8 cellular contexts compared by ENCODE assay signal in the genomic region with DNA sequence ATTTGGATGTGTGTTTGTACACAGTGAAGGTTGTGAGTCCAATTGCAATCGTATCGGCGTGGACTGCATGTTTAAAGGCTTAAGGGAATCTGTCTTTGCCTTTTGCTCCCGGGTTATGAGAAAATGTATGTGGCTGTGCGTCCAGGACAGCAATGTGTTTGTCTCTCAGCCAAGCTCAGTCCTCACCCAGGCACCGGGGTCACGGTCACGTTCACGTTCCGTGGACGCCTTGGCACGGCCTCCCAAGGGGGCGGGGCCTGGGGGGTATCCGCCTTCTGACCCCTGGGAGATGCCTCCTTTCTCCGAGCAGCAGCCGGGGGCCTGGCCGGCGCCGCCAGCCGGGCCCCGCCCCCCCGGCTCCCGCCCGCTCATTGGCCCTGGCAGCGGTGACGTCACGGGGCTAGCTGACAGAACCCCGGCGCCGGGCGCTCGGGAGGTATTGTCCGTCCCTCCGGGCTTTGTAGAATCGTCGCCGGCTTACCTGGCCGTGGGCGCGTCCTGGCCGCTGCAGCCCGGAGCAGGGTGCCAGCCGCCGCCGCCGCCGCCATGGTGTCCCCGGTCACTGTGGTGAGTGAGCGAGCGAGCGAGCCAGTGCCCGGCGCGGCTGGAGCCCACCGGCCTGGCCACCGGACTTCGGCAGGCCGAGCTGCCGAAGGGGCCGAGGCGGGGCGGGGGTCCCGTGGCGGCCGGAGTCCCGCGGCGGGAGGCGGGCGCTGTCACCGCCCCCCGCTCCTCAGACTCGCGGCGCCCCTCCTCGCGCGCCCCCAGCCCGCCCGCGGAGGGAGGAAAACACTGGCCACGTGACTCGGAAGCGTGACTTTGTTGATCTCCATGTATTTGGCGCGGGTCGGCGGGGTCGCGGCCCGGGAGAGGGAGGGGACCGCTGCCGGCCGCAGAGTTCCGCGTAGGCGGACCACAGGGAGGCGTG. TPM values are rescaled to one million over a fixed set of nuclear protein-coding genes. Genes with fewer than 3 reads are reported as not detected.
DNase-seq lines count a peak whose midpoint lies in the region; ATAC-seq and TF ChIP-seq lines count a peak whose summit lies in the region.

A gene with protein sequence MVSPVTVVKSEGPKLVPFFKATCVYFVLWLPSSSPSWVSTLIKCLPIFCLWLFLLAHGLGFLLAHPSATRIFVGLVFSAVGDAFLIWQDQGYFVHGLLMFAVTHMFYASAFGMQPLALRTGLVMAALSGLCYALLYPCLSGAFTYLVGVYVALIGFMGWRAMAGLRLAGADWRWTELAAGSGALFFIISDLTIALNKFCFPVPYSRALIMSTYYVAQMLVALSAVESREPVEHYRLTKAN (plus strand): TSS at position 439 of the 928 bp plus-strand sequence. CDS start 108 bp downstream, at position 547.

- H3K27me3 ChIP-seq in liver (ENCODE audit: control insufficient read depth in 4 of 4, insufficient read depth in 4 of 4, low read length in 3 of 4): no peaks in the 10 kb centered on the region

- ATAC-seq in GM19324 (IDR thresholded peaks at IDR 0.05; ENCODE audit: low FRiP score, unreplicated experiment) (peak; percentile 92), HG03457 (IDR thresholded peaks at IDR 0.05; ENCODE audit: unreplicated experiment) (peak; percentile 80)

- no peak for TF ChIP-seq RAD21 in liver (IDR thresholded peaks at IDR 0.05)

- H3K36me3 ChIP-seq in liver (ENCODE audit: control insufficient read depth in 4 of 4, insufficient read depth in 3 of 4, low read depth in 1 of 4, low read length in 3 of 4): peaks cover 0 to 4% (median 0%) of the 10 kb centered on the region in 4 donors

- no peak for TF ChIP-seq CTCF in liver (IDR thresholded peaks at IDR 0.05; ENCODE audit: low read depth, low read length, missing input control)

- DNase-seq in Ammon's horn (ENCODE audit: low spot score) (peak; percentile 89), NCI-H69 (lab: John Stamatoyannopoulos, UW) (peak; percentile 92), dermis blood vessel endothelial cell (peak; percentile 87)
- DNase-seq in activated CD4-positive, alpha-beta memory T cell treated with anti-CD3 and anti-CD28 coated beads for 36 hours: peak; percentile 93
- DNase-seq in stimulated activated CD4-positive, alpha-beta T cell treated with anti-CD3 and anti-CD28 coated beads, Interleukin-2, amount 100 ng/mL, for 48 hours: peak; percentile 86 to 88

- H3K4me1 ChIP-seq in liver (ENCODE audit: control insufficient read depth in 4 of 4, insufficient read depth in 4 of 4, low read length in 3 of 4): peaks cover 2 to 16% (median 11%) of the 10 kb centered on the region in 4 donors

- POLR2A ChIA-PET in activated CD4-positive, alpha-beta memory T cell treated with anti-CD3 and anti-CD28 coated beads for 36 hours (lab: Charles Lee): interaction anchor here (1.0 kb wide), 1 partner anchor 172 kb away, joined by 3 read pairs; a partner anchor contains a TSS

- H3K4me3 Mint-ChIP-seq in activated CD4-positive, alpha-beta memory T cell treated with anti-CD3 and anti-CD28 coated beads for 36 hours: peak within 1 kb of the TSS; percentile 75

- H3K27me3 Mint-ChIP-seq in activated CD4-positive, alpha-beta memory T cell treated with anti-CD3 and anti-CD28 coated beads for 36 hours: no peaks in the 10 kb centered on the region

- H3K27ac Mint-ChIP-seq in activated CD4-positive, alpha-beta memory T cell treated with anti-CD3 and anti-CD28 coated beads for 36 hours: peak within 1 kb of the TSS; percentile 18

- no peaks in the 10 kb centered on the region for H3K36me3 Mint-ChIP-seq in activated CD4-positive, alpha-beta memory T cell treated with anti-CD3 and anti-CD28 coated beads for 36 hours

- intact Hi-C loops in activated CD4-positive, alpha-beta memory T cell treated with anti-CD3 and anti-CD28 coated beads for 36 hours (cut with micrococcal nuclease): loop anchor here (1.0 to 2.0 kb wide), 3 partner anchors 26 to 376 kb away; a partner anchor contains a TSS

- H3K9me3 ChIP-seq in liver (ENCODE audit: control insufficient read depth in 4 of 4, low read length in 3 of 4): no peaks in the 10 kb centered on the region

- CTCF ChIA-PET in activated CD4-positive, alpha-beta memory T cell treated with anti-CD3 and anti-CD28 coated beads for 36 hours (lab: Charles Lee): interaction anchor here (1.3 to 1.5 kb wide), 2 partner anchors 23 to 24 kb away, joined by 4 to 5 read pairs; no protein-coding TSS in a partner anchor

- H3K9me3 Mint-ChIP-seq in activated CD4-positive, alpha-beta memory T cell treated with anti-CD3 and anti-CD28 coated beads for 36 hours: no peaks in the 10 kb centered on the region

- H3K9ac ChIP-seq in liver (ENCODE audit: low read depth in 1 of 2, low read length in 2 of 2): peak within 1 kb of the TSS; percentile 13 to 83

- H3K4me3 ChIP-seq in liver (ENCODE audit: low read depth in 1 of 3, low read length in 3 of 3): peak within 1 kb of the TSS; percentile 59 to 89 (median 77)

- WGBS in liver: under 1% methylated on average over 98 of the region's 98 CpGs

- peaks cover 14% of the 10 kb centered on the region for H3K4me1 Mint-ChIP-seq in activated CD4-positive, alpha-beta memory T cell treated with anti-CD3 and anti-CD28 coated beads for 36 hours (ENCODE audit: low read depth)

- peak within 1 kb of the TSS; percentile 81 to 85 for H3K27ac ChIP-seq in liver (ENCODE audit: low read depth in 1 of 2, low read length in 2 of 2)

TF ChIP-seq in liver, 16 proteins besides CTCF, POLR2A, EP300 and RAD21:
- TF ChIP-seq SP1 (IDR thresholded peaks at IDR 0.05) (peak; percentile 79), FOXA1 (IDR thresholded peaks at IDR 0.05) (no peak), EGR1 (IDR thresholded peaks at IDR 0.05; ENCODE audit: low read depth in 2 of 2) (peak in 1 of 2 donors; percentile 18), JUND (IDR thresholded peaks at IDR 0.05) (no peak), NR2F2 (IDR thresholded peaks at IDR 0.05) (peak; percentile 87), RXRA (IDR thresholded peaks at IDR 0.05) (peak; percentile 82 to 89), HNF4A (conservative IDR thresholded peaks at IDR 0.05) (peak; percentile 37 to 49)
- TF ChIP-seq, protein P1, sequence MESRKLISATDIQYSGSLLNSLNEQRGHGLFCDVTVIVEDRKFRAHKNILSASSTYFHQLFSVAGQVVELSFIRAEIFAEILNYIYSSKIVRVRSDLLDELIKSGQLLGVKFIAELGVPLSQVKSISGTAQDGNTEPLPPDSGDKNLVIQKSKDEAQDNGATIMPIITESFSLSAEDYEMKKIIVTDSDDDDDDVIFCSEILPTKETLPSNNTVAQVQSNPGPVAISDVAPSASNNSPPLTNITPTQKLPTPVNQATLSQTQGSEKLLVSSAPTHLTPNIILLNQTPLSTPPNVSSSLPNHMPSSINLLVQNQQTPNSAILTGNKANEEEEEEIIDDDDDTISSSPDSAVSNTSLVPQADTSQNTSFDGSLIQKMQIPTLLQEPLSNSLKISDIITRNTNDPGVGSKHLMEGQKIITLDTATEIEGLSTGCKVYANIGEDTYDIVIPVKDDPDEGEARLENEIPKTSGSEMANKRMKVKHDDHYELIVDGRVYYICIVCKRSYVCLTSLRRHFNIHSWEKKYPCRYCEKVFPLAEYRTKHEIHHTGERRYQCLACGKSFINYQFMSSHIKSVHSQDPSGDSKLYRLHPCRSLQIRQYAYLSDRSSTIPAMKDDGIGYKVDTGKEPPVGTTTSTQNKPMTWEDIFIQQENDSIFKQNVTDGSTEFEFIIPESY (IDR thresholded peaks at IDR 0.05): no peak
- TF ChIP-seq, protein P2, sequence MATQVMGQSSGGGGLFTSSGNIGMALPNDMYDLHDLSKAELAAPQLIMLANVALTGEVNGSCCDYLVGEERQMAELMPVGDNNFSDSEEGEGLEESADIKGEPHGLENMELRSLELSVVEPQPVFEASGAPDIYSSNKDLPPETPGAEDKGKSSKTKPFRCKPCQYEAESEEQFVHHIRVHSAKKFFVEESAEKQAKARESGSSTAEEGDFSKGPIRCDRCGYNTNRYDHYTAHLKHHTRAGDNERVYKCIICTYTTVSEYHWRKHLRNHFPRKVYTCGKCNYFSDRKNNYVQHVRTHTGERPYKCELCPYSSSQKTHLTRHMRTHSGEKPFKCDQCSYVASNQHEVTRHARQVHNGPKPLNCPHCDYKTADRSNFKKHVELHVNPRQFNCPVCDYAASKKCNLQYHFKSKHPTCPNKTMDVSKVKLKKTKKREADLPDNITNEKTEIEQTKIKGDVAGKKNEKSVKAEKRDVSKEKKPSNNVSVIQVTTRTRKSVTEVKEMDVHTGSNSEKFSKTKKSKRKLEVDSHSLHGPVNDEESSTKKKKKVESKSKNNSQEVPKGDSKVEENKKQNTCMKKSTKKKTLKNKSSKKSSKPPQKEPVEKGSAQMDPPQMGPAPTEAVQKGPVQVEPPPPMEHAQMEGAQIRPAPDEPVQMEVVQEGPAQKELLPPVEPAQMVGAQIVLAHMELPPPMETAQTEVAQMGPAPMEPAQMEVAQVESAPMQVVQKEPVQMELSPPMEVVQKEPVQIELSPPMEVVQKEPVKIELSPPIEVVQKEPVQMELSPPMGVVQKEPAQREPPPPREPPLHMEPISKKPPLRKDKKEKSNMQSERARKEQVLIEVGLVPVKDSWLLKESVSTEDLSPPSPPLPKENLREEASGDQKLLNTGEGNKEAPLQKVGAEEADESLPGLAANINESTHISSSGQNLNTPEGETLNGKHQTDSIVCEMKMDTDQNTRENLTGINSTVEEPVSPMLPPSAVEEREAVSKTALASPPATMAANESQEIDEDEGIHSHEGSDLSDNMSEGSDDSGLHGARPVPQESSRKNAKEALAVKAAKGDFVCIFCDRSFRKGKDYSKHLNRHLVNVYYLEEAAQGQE (IDR thresholded peaks at IDR 0.05): peak; percentile 47
- TF ChIP-seq, protein P3, sequence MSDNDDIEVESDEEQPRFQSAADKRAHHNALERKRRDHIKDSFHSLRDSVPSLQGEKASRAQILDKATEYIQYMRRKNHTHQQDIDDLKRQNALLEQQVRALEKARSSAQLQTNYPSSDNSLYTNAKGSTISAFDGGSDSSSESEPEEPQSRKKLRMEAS (IDR thresholded peaks at IDR 0.05): peak; percentile 29

RNA-seq across cellular contexts. Expression of the gene that starts here (rescaled TPM):
- under 1 TPM; 0.50 to 0.65 TPM for total RNA-seq in activated CD4-positive, alpha-beta memory T cell treated with anti-CD3 and anti-CD28 coated beads for 36 hours
- 2.7 and 4.3 TPM in 2 replicates for total RNA-seq in dermis blood vessel endothelial cell
- total RNA-seq in liver: 1 to 10 TPM; 2.0 to 2.7 TPM
- polyA plus RNA-seq in liver: 1 to 10 TPM; 1.8 to 2.1 TPM

Comparison
In these comparisons a context has a peak if more than half of its experiments do, and no peak if none do; other contexts are left out.
1. Peak in every context shown above with its lines: DNase-seq, ATAC-seq, H3K4me3 ChIP-seq and H3K27ac ChIP-seq.
2. Peak in DNase-seq in activated CD4-positive, alpha-beta memory T cell treated with anti-CD3 and anti-CD28 coated beads for 36 hours; RNA of the gene not detected or under 1 TPM.